Comparison of ENCODE assay signal across 23 cellular contexts in the genomic region with DNA sequence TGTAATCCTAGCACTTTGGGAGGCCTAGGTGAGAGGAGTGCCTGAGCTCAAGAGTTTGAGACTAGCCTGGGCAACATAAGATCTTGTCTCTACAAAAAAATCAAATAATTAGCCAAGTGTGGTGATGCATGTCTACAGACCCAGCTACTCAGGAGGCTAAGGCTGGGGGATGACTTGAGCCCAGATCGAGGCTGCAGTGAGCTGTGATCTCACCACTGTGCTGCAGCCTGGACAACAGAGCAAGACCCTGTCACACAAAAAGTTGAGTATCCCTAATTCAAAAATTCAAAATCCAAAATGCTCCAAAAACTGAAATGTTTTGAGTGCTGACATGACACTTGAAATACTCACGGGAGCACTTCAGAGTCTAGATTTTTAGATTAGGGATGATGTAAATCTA. TPM values are rescaled to one million over a fixed set of nuclear protein-coding genes. Genes with fewer than 3 reads are reported as not detected.
DNase-seq lines count a peak whose midpoint lies in the region; ATAC-seq, FAIRE-seq and TF ChIP-seq lines count a peak whose summit lies in the region.
"Had no signal": no experiment of that assay in that cellular context is flagged by ENCODE, and none has a peak within 500 bp of the region (broad histone marks: within the 10 kb centered on the region; RNA-seq: fewer than 3 reads in every experiment).

No MANE protein-coding gene starts in this region.

- TF ChIP-seq RAD21 in K562 (CRISPR knock-in tag; conservative IDR thresholded peaks at IDR 0.05 in 1 of 2, IDR thresholded peaks at IDR 0.05 in 1 of 2) = no peak

- H3K27ac ChIP-seq in heart left ventricle = peak overlapping the region in 9 of 12 donors; percentile 12 to 69 (median 39)
- no peak overlapping the region for H3K27ac ChIP-seq in right atrium auricular region
- no peak overlapping the region for H3K27ac ChIP-seq in HEK293 (ENCODE audit: extremely low read depth, low read depth, low read length)
- no peak overlapping the region for H3K27ac ChIP-seq in K562 (ENCODE audit: extremely low read depth, low read depth, low read length)
- peak overlapping the region; percentile 70 for H3K27ac ChIP-seq in psoas muscle
- H3K27ac ChIP-seq: BLaER1, KMS-11 had no signal

- H3K4me1 ChIP-seq in heart left ventricle = peaks cover 0 to 71% (median 36%) of the 10 kb centered on the region in 12 donors
- H3K4me1 ChIP-seq in right atrium auricular region = peaks cover 0 to 25% of the 10 kb centered on the region in 2 donors
- no peaks in the 10 kb centered on the region for H3K4me1 ChIP-seq in HEK293 (ENCODE audit: control insufficient read depth, insufficient read depth, low read length)
- H3K4me1 ChIP-seq in K562 (replicated peaks in 1 of 2; ENCODE audit: control insufficient read depth in 2 of 2, insufficient read depth in 2 of 2, low read length in 2 of 2) = no peaks in the 10 kb centered on the region; a peak in 1 of 5 replicates
- peaks cover 79% of the 10 kb centered on the region for H3K4me1 ChIP-seq in psoas muscle
- H3K4me1 ChIP-seq: BLaER1 had no signal

- H3K9me1 ChIP-seq in K562 (ENCODE audit: control insufficient read depth, insufficient read depth, low read length) = no peaks in the 10 kb centered on the region

- TF ChIP-seq EP300 in K562 (IDR thresholded peaks at IDR 0.05; ENCODE audit: low read length) = no peak

- intact Hi-C loops in heart left ventricle (cut with DNase I) (no loop called here), K562 (cut with micrococcal nuclease) (no loop called here), psoas muscle (cut with DNase I) (no loop called here)

- H3K36me3 ChIP-seq in heart left ventricle (peaks cover 0 to 94% (median 63%) of the 10 kb centered on the region in 9 donors), right atrium auricular region (peaks cover 33% of the 10 kb centered on the region), HEK293 (ENCODE audit: control insufficient read depth in 2 of 2, insufficient read depth in 1 of 2, low read length in 2 of 2) (peaks cover 26 to 65% of the 10 kb centered on the region in 2 experiments), K562 (ENCODE audit: control insufficient read depth, insufficient read depth, low read length) (peaks cover 83% of the 10 kb centered on the region), psoas muscle (ENCODE audit: insufficient read depth in 1 of 2, low read depth in 1 of 2) (peaks cover 11 to 69% of the 10 kb centered on the region in 2 donors), MG63 (peaks cover 68% of the 10 kb centered on the region)

- H3K4me3 ChIP-seq in heart left ventricle (no peak overlapping the region), right atrium auricular region (no peak overlapping the region), HEK293 (ENCODE audit: low read depth, low read length) (no peak overlapping the region), K562 (no peak overlapping the region), psoas muscle (no peak overlapping the region), MG63 (no peak overlapping the region)
- H3K4me3 ChIP-seq: BLaER1 had no signal

- in situ Hi-C loops in K562 (cut with MboI) = no loop called here

- CTCF ChIA-PET in HEK293 (lab: Yijun Ruan, JAX) = no interaction called here
- CTCF ChIA-PET in K562 (lab: Yijun Ruan, JAX; ENCODE audit: low intra/inter-chr PET ratio) = no interaction called here

- POLR2A ChIA-PET in HEK293 (lab: Yijun Ruan, JAX) = no interaction called here
- POLR2A ChIA-PET in K562 (lab: Yijun Ruan, JAX) = interaction anchor here (0.6 to 1.1 kb wide), 2 partner anchors 9 to 21 kb away, joined by 3 read pairs; no protein-coding TSS in a partner anchor

- H3K9ac ChIP-seq in K562 (ENCODE audit: insufficient read depth in 1 of 2, low read depth in 2 of 2, low read length in 2 of 2) = no peak overlapping the region
- H3K9ac ChIP-seq: BLaER1, KMS-11 had no signal

- H3K27me3 ChIP-seq in heart left ventricle = no peaks in the 10 kb centered on the region
- no peaks in the 10 kb centered on the region for H3K27me3 ChIP-seq in right atrium auricular region
- H3K27me3 ChIP-seq in K562 (ENCODE audit: control insufficient read depth in 2 of 2, insufficient read depth in 2 of 2, low read length in 2 of 2) = no peaks in the 10 kb centered on the region
- H3K27me3 ChIP-seq in psoas muscle (ENCODE audit: insufficient read depth in 3 of 3, low read length in 2 of 3) = no peaks in the 10 kb centered on the region
- no peaks in the 10 kb centered on the region for H3K27me3 ChIP-seq in MG63
- H3K27me3 ChIP-seq: BLaER1 had no signal

- no peaks in the 10 kb centered on the region for H4K20me1 ChIP-seq in K562 (replicated peaks; ENCODE audit: control insufficient read depth, insufficient read depth, low read length)

- H2AFZ ChIP-seq in K562 (ENCODE audit: low read depth, low read length) = no peak overlapping the region

- H3K9me3 ChIP-seq in heart left ventricle (no peaks in the 10 kb centered on the region), right atrium auricular region (no peaks in the 10 kb centered on the region), HEK293 (ENCODE audit: control insufficient read depth, insufficient read depth, low read depth, low read length) (no peaks in the 10 kb centered on the region), K562 (replicated peaks; ENCODE audit: control insufficient read depth, insufficient read depth, low read depth, low read length) (no peaks in the 10 kb centered on the region), psoas muscle (no peaks in the 10 kb centered on the region), MG63 (no peaks in the 10 kb centered on the region)
- H3K9me3 ChIP-seq: BLaER1 had no signal

- FAIRE-seq in K562 (lab: Jason Lieb, UNC) = no peak
- FAIRE-seq: A204.1, D721Med, GM18507, H54, HTR-8/SVneo had no signal

- H3K4me2 ChIP-seq in K562 (ENCODE audit: insufficient read depth, low read length) = no peak overlapping the region
- H3K4me2 ChIP-seq: BLaER1, KMS-11 had no signal

- 72 to 81% (median 74%) methylated on average over 2 of the region's 2 CpGs for WGBS in heart left ventricle, 4 donors
- 70% methylated on average over 2 of the region's 2 CpGs for WGBS in K562 (ENCODE audit: insufficient coverage, low coverage, missing lambda C conversion rate)
- WGBS in psoas muscle, 3 donors = 82 to 93% (median 89%) methylated on average over 2 of the region's 2 CpGs

- DNase-seq in heart left ventricle (no peak), right atrium auricular region (ENCODE audit: low spot score) (no peak), K562 (ENCODE audit: extremely low read depth in 1 of 4, low spot score in 3 of 4) (no peak), psoas muscle (no peak), NOMO-1 treated with dmso at 0.1 percent for 144 hours (lab: John Stamatoyannopoulos, UW; ENCODE audit: unreplicated experiment) (no peak), MG63 (no peak)
- DNase-seq: CD4-positive, CD25-positive, alpha-beta regulatory T cell; NCI-H1048; NCI-H1417; NCI-H1694 treated with DMSO at 0.1 percent for 48 hours; NCI-H2081; NCI-H2227 treated with DMSO at 0.1 percent for 48 hours; NCI-H526 treated with DMSO at 0.1 percent for 48 hours; RPMI8226; SHP77 treated with DMSO at 0.1 percent for 48 hours had no signal

- peaks cover 40% of the 10 kb centered on the region for H3K79me2 ChIP-seq in K562 (ENCODE audit: control insufficient read depth, insufficient read depth, low read length)

- TF ChIP-seq CTCF in heart left ventricle (IDR thresholded peaks at IDR 0.05) (no peak), right atrium auricular region (IDR thresholded peaks at IDR 0.05) (no peak), HEK293 (tag by site-specific recombination; IDR thresholded peaks at IDR 0.05) (no peak), K562 (IDR thresholded peaks at IDR 0.05 in 2 of 3, conservative IDR thresholded peaks at IDR 0.05 in 1 of 3; ENCODE audit: insufficient read depth in 2 of 3, low read depth in 1 of 3, low read length in 3 of 3) (no peak), psoas muscle (IDR thresholded peaks at IDR 0.05) (no peak)

- ATAC-seq in heart left ventricle = no peak
- ATAC-seq in K562 = no peak
- ATAC-seq in psoas muscle = peak in 1 of 4 donors; percentile 6

- TF ChIP-seq POLR2A in heart left ventricle (IDR thresholded peaks at IDR 0.05) (no peak), K562 (conservative IDR thresholded peaks at IDR 0.05) (no peak)

- no TSS peak for BruUV-seq in K562 (replicated peaks; lab: Mats Ljungman, UMichigan)

TF ChIP-seq in HEK293, 187 proteins besides CTCF, POLR2A, EP300 and RAD21 (continues in another document):
- TF ChIP-seq ZNF623 (tag by site-specific recombination; IDR thresholded peaks at IDR 0.05) (no peak), ZBTB17 (tag by site-specific recombination; IDR thresholded peaks at IDR 0.05) (no peak), ZNF654 (tag by site-specific recombination; IDR thresholded peaks at IDR 0.05; ENCODE audit: low read depth) (no peak)

TF ChIP-seq in K562, 482 proteins besides CTCF, POLR2A, EP300 and RAD21 (continues in another document):
- TF ChIP-seq NONO (IDR thresholded peaks at IDR 0.05; ENCODE audit: low read depth in 2 of 2, low read length in 1 of 2) = no peak
- TF ChIP-seq SMAD3 (CRISPR knock-in tag; conservative IDR thresholded peaks at IDR 0.05) = no peak
- TF ChIP-seq POLR2G (IDR thresholded peaks at IDR 0.05; ENCODE audit: low read depth, low read length) = 0 out of 2 replicates have a peak, but pooled peaks have one; percentile 13
- TF ChIP-seq ZFP1 (CRISPR knock-in tag; IDR thresholded peaks at IDR 0.05) = no peak

RNA-seq across cellular contexts. Expression of gene KBTBD2, which starts 19.1 kb away (rescaled TPM):
- 10 to 100 TPM; 21.4 to 39.3 (median 28.6) TPM for total RNA-seq in heart left ventricle
- polyA plus RNA-seq in heart left ventricle = 10 to 100 TPM; 10.4 to 23.4 TPM
- 10 to 100 TPM; 22.4 to 26.0 TPM for total RNA-seq in right atrium auricular region
- total RNA-seq in K562 (2011; cell fraction: chromatin; rRNA removed; ENCODE audit: low replicate concordance) = 104 and 163 TPM in 2 replicates
- 38.5 and 42.6 TPM in 2 replicates for total RNA-seq in K562 (2011; cell fraction: nucleolus; rRNA removed)
- 74.4 and 118 TPM in 2 replicates for total RNA-seq in K562 (2011; cell fraction: nucleoplasm; rRNA removed)
- 27.3 and 27.8 TPM in 2 replicates for total RNA-seq in K562 (2014; rRNA removed)
- 40.3 and 50.3 TPM in 2 replicates for total RNA-seq in K562 (2014; rRNA removed; fragmentation: Illumina TruSeq; extraction: Trizol)
- total RNA-seq in K562 (2015; rRNA removed; fragmentation: Illumina TruSeq; extraction: Trizol) = 33.8 and 35.8 TPM in 2 replicates
- 27.0 and 31.4 TPM in 2 replicates for total RNA-seq in K562 (2021)
- polyA plus RNA-seq in K562 (2011; rRNA removed) = 49.8 and 62.2 TPM in 2 replicates
- polyA plus RNA-seq in K562 (2011; cell fraction: cytosol; rRNA removed) = 14.2 and 26.7 TPM in 2 replicates
- polyA plus RNA-seq in K562 (2011; cell fraction: nucleus; rRNA removed) = 21.8 and 25.6 TPM in 2 replicates
- polyA plus RNA-seq in K562 (2012) = 22.4 and 24.3 TPM in 2 replicates
- 29.1 and 35.2 TPM in 2 replicates for polyA plus RNA-seq in K562 (2014; fragmentation: Illumina TruSeq; extraction: Trizol)
- polyA plus RNA-seq in K562 (2014; fragmentation: Nextera tagmentation; extraction: Ambion mirVana) = 10 to 100 TPM; 22.8 to 22.9 TPM
- 27.4 and 30.8 TPM in 2 replicates for polyA plus RNA-seq in K562 (2014; rRNA removed)
- polyA minus RNA-seq in K562 (2011; rRNA and poly(A)+ RNA removed) = 104 and 106 TPM in 2 replicates
- 20.4 and 34.2 TPM in 2 replicates for polyA minus RNA-seq in K562 (2011; cell fraction: cytosol; rRNA and poly(A)+ RNA removed)
- polyA minus RNA-seq in K562 (2011; cell fraction: nucleus; rRNA and poly(A)+ RNA removed) = 25.0 and 32.5 TPM in 2 replicates
- 10 to 100 TPM; 27.7 to 65.6 (median 40.4) TPM for total RNA-seq in psoas muscle
- polyA plus RNA-seq in psoas muscle = 10 to 100 TPM; 25.6 to 69.6 (median 32.4) TPM
- 23.4 and 34.0 TPM in 2 replicates for total RNA-seq in MG63 (2014; rRNA removed; shearing (Covaris generic); ENCODE audit: low replicate concordance)

Comparison
In these comparisons a context has a peak if more than half of its experiments do, and no peak if none do; other contexts are left out.
1. H3K27ac ChIP-seq: peak in heart left ventricle (9 of 12) and psoas muscle (single experiment); none in right atrium auricular region (0 of 2), HEK293 (single experiment) and K562 (single experiment).